Comparison of ENCODE assay signal across 8 cellular contexts in the genomic region with DNA sequence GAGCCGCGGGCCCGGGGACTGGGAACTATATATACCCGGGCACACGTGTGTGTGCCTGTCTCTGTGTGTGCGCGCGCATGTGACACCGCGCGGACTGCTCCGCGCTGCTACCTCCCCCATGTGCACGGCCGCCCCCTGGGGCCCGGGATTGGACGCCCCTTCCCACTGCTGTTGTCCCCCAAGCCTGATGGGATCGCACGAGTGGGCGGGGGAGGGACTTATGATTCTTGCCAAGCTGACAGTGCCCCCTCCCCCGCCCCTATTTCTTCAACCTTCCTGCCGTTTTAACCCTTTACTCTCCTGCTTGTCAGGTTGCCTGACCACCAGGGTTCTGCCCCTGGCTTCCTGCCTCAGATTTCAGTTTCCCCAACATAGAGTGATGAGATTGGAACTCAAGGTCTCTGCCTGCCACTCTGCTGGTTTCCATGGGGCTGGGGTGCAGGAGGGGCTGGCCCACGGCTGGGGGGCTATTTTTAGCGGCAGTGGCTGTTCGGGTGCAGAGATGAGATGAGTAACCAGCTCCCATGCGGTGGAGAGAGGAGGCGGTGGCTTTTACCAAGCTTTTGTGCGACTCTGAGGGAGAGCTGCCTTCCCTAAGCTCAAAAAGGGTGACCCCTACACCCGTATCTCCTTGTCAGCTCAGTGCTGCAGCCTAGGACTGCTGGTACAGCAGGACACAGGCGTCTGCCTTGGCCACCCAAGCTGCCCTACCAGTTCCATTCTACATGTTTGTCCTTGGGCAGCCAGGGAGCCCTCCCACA. TPM values are rescaled to one million over a fixed set of nuclear protein-coding genes. Genes with fewer than 3 reads are reported as not detected.
A peak's percentile ranks its signal among the peaks of the same experiment; 100 is the strongest.
DNase-seq lines count a peak whose midpoint lies in the region; ATAC-seq lines count a peak whose summit lies in the region.

Gene DDN, minus strand, starts transcription at position 5 of the 761 bp plus-strand sequence. CDS start 88 bp downstream, outside the sequence.

- H3K27ac ChIP-seq in caudate nucleus (ENCODE audit: low read depth, low read length), result peak within 1 kb of the TSS; percentile 85

- H3K9me3 Mint-ChIP-seq in T-cell, result no peaks in the 10 kb centered on the region

- H3K4me3 Mint-ChIP-seq in T-cell, result peak within 1 kb of the TSS; percentile 52 to 77 (median 59)

- POLR2A ChIA-PET in T-cell (lab: Charles Lee), result interaction anchor here (0.5 to 0.7 kb wide), 4 partner anchors 12 to 304 kb away, joined by 3 to 5 read pairs (median 4); no protein-coding TSS in a partner anchor

- CTCF ChIA-PET in T-cell (lab: Charles Lee), result interaction anchor here (0.9 to 1.7 kb wide), 3 partner anchors 11 to 42 kb away, joined by 3 to 9 read pairs (median 6); partner anchors contain the start of genes ARF3 (in 1 of the 2) and WNT1 (in 1 of the 2)

- ATAC-seq in HG03565 (IDR thresholded peaks at IDR 0.05; ENCODE audit: unreplicated experiment), result peak; percentile 31
- peak; percentile 44 to 51 (median 45) for ATAC-seq in T-cell (replicated peaks in 1 of 4)
- peak; percentile 37 for ATAC-seq in left colon
- ATAC-seq in HG03439 (IDR thresholded peaks at IDR 0.05; ENCODE audit: unreplicated experiment), result no peak

- DNase-seq in NCI-H1105 treated with DMSO at 0.1 percent for 48 hours (lab: John Stamatoyannopoulos, UW) (peak; percentile 18), NCI-H1105 (lab: John Stamatoyannopoulos, UW) (no peak), T-cell (peak in 21 of 34 experiments; percentile 31 to 58 (median 48)), caudate nucleus (lab: John Stamatoyannopoulos, UW) (peak in 48 of 61 donors; percentile 14 to 85 (median 62)), left colon (peak in 1 of 2 donors; percentile 54)
- peak; percentile 12 to 39 for DNase-seq in stimulated activated CD8-positive, alpha-beta memory T cell treated with anti-CD3 and anti-CD28 coated beads, Interleukin-7, amount 100 ng/mL, for 4 hours (ENCODE audit: low read depth in 2 of 2)

- intact Hi-C loops in left colon (cut with DNase I, micrococcal nuclease), result loop anchor here in 1 of 2 donors (5.0 kb wide), 1 partner anchor 147 kb away; the partner anchor contains the start of gene DDX23

- H3K27me3 Mint-ChIP-seq in T-cell, result peaks cover 42 to 58% of the 10 kb centered on the region in 2 donors

- no peak within 1 kb of the TSS for H3K27ac Mint-ChIP-seq in T-cell

- peaks cover 37 to 45% (median 44%) of the 10 kb centered on the region in 3 donors for H3K4me1 Mint-ChIP-seq in T-cell

- H3K36me3 Mint-ChIP-seq in T-cell, result peaks cover 37% of the 10 kb centered on the region

RNA-seq across cellular contexts. Expression of gene DDN, which starts in this region (rescaled TPM):
- total RNA-seq in T-cell (1 to 10 TPM in 1 of 5 donors, under 1 TPM in 4; 0.09 to 1.3 (median 0.15) TPM), left colon (under 1 TPM in 1 of 2 donors, not detected in 1; 0.06 TPM)

Comparison
In these comparisons a context has a peak if more than half of its experiments do, and no peak if none do; other contexts are left out.
1. Peak in ATAC-seq in left colon; RNA of the gene not detected or under 1 TPM.